ENCODE assay signal across 2 cellular contexts in genomic region chr5:149901511-149901910, GRCh38.
TF ChIP-seq lines count a peak whose summit lies in the region.

No MANE protein-coding gene starts in this region.

TF ChIP-seq in GM12878, 131 proteins besides CTCF, POLR2A, EP300 and RAD21:
- TF ChIP-seq RUNX3 (IDR thresholded peaks at IDR 0.05; ENCODE audit: low read length) (peak; percentile 50), SREBF1 (IDR thresholded peaks at IDR 0.05; ENCODE audit: low read length) (no peak)

TF ChIP-seq in WTC11, 78 proteins besides CTCF, POLR2A, EP300 and RAD21:
- TF ChIP-seq TEAD4 (CRISPR knock-in tag; IDR thresholded peaks at IDR 0.05), result no peak
- TF ChIP-seq, protein P1, sequence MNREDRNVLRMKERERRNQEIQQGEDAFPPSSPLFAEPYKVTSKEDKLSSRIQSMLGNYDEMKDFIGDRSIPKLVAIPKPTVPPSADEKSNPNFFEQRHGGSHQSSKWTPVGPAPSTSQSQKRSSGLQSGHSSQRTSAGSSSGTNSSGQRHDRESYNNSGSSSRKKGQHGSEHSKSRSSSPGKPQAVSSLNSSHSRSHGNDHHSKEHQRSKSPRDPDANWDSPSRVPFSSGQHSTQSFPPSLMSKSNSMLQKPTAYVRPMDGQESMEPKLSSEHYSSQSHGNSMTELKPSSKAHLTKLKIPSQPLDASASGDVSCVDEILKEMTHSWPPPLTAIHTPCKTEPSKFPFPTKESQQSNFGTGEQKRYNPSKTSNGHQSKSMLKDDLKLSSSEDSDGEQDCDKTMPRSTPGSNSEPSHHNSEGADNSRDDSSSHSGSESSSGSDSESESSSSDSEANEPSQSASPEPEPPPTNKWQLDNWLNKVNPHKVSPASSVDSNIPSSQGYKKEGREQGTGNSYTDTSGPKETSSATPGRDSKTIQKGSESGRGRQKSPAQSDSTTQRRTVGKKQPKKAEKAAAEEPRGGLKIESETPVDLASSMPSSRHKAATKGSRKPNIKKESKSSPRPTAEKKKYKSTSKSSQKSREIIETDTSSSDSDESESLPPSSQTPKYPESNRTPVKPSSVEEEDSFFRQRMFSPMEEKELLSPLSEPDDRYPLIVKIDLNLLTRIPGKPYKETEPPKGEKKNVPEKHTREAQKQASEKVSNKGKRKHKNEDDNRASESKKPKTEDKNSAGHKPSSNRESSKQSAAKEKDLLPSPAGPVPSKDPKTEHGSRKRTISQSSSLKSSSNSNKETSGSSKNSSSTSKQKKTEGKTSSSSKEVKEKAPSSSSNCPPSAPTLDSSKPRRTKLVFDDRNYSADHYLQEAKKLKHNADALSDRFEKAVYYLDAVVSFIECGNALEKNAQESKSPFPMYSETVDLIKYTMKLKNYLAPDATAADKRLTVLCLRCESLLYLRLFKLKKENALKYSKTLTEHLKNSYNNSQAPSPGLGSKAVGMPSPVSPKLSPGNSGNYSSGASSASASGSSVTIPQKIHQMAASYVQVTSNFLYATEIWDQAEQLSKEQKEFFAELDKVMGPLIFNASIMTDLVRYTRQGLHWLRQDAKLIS (CRISPR knock-in tag; IDR thresholded peaks at IDR 0.05; ENCODE audit: borderline replicate concordance), result no peak
- no peak for TF ChIP-seq NFATC4 (CRISPR knock-in tag; IDR thresholded peaks at IDR 0.05)
- TF ChIP-seq MYBL2 (CRISPR knock-in tag; IDR thresholded peaks at IDR 0.05), result no peak
- TF ChIP-seq ZNF423 (CRISPR knock-in tag; IDR thresholded peaks at IDR 0.05), result no peak
- TF ChIP-seq TP53 (CRISPR knock-in tag; IDR thresholded peaks at IDR 0.05), result no peak
- no peak for TF ChIP-seq GRHL2 (CRISPR knock-in tag; IDR thresholded peaks at IDR 0.05; ENCODE audit: insufficient replicate concordance, severe bottlenecking)
- TF ChIP-seq, protein P2, sequence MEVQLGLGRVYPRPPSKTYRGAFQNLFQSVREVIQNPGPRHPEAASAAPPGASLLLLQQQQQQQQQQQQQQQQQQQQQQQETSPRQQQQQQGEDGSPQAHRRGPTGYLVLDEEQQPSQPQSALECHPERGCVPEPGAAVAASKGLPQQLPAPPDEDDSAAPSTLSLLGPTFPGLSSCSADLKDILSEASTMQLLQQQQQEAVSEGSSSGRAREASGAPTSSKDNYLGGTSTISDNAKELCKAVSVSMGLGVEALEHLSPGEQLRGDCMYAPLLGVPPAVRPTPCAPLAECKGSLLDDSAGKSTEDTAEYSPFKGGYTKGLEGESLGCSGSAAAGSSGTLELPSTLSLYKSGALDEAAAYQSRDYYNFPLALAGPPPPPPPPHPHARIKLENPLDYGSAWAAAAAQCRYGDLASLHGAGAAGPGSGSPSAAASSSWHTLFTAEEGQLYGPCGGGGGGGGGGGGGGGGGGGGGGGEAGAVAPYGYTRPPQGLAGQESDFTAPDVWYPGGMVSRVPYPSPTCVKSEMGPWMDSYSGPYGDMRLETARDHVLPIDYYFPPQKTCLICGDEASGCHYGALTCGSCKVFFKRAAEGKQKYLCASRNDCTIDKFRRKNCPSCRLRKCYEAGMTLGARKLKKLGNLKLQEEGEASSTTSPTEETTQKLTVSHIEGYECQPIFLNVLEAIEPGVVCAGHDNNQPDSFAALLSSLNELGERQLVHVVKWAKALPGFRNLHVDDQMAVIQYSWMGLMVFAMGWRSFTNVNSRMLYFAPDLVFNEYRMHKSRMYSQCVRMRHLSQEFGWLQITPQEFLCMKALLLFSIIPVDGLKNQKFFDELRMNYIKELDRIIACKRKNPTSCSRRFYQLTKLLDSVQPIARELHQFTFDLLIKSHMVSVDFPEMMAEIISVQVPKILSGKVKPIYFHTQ (CRISPR knock-in tag; IDR thresholded peaks at IDR 0.05), result no peak
- TF ChIP-seq, protein P3, sequence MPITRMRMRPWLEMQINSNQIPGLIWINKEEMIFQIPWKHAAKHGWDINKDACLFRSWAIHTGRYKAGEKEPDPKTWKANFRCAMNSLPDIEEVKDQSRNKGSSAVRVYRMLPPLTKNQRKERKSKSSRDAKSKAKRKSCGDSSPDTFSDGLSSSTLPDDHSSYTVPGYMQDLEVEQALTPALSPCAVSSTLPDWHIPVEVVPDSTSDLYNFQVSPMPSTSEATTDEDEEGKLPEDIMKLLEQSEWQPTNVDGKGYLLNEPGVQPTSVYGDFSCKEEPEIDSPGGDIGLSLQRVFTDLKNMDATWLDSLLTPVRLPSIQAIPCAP (CRISPR knock-in tag; IDR thresholded peaks at IDR 0.05), result no peak
- TF ChIP-seq, protein P4, sequence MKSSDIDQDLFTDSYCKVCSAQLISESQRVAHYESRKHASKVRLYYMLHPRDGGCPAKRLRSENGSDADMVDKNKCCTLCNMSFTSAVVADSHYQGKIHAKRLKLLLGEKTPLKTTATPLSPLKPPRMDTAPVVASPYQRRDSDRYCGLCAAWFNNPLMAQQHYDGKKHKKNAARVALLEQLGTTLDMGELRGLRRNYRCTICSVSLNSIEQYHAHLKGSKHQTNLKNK (CRISPR knock-in tag; IDR thresholded peaks at IDR 0.05), result no peak
- no peak for TF ChIP-seq CREM (CRISPR knock-in tag; IDR thresholded peaks at IDR 0.05)
- TF ChIP-seq, protein P5, sequence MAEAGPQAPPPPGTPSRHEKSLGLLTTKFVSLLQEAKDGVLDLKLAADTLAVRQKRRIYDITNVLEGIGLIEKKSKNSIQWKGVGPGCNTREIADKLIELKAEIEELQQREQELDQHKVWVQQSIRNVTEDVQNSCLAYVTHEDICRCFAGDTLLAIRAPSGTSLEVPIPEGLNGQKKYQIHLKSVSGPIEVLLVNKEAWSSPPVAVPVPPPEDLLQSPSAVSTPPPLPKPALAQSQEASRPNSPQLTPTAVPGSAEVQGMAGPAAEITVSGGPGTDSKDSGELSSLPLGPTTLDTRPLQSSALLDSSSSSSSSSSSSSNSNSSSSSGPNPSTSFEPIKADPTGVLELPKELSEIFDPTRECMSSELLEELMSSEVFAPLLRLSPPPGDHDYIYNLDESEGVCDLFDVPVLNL (CRISPR knock-in tag; IDR thresholded peaks at IDR 0.05; ENCODE audit: borderline replicate concordance, low read depth), result no peak
- TF ChIP-seq NR2C2 (CRISPR knock-in tag; IDR thresholded peaks at IDR 0.05), result no peak
